In genomic region chr14:67232066-67232465, GRCh38 we compare ENCODE assay signal across 32 cellular contexts. TPM values are rescaled to one million over a fixed set of nuclear protein-coding genes. Genes with fewer than 3 reads are reported as not detected.
DNase-seq lines count a peak whose midpoint lies in the region; ATAC-seq, FAIRE-seq and TF ChIP-seq lines count a peak whose summit lies in the region.
"Had no signal": no experiment of that assay in that cellular context is flagged by ENCODE, and none has a peak within 500 bp of the region (broad histone marks: within the 10 kb centered on the region; RNA-seq: fewer than 3 reads in every experiment).

No MANE protein-coding gene starts in this region.

- peak overlapping the region in 2 of 3 experiments; percentile 8 to 11 for H3K27ac Mint-ChIP-seq in nephron
- H3K27ac Mint-ChIP-seq: activated naive CD8-positive, alpha-beta T cell; CD8-positive, alpha-beta T cell; H9 had no signal

- intact Hi-C loops in GM12878 (cut with micrococcal nuclease; ENCODE audit: unreplicated experiment) = no loop called here

- FAIRE-seq in GM12878 (lab: Jason Lieb, UNC) = peak; percentile 35
- FAIRE-seq: A204.1, bronchial epithelial cell, colon, RCC 7860 had no signal

- H3K79me2 ChIP-seq in SK-N-SH (ENCODE audit: insufficient read depth) (no peaks in the 10 kb centered on the region), GM12878 (ENCODE audit: control insufficient read depth, insufficient read depth, low read length) (no peaks in the 10 kb centered on the region)

- H3K4me3 ChIP-seq in SK-N-SH (ENCODE audit: low read depth in 2 of 2, low read length in 1 of 2) (no peak overlapping the region), GM12878 (no peak overlapping the region)
- H3K4me3 ChIP-seq: psoas muscle, sigmoid colon, SK-N-MC, testis had no signal

- TF ChIP-seq POLR2A in GM12878 (IDR thresholded peaks at IDR 0.05; ENCODE audit: low read depth, low read length) (no peak), erythroblast (IDR thresholded peaks at IDR 0.05; ENCODE audit: low read length) (no peak)

- peaks cover 0 to 13% of the 10 kb centered on the region in 2 experiments; a peak in 2 of 4 replicates for H3K4me1 ChIP-seq in SK-N-SH (ENCODE audit: control insufficient read depth in 1 of 2, insufficient read depth in 2 of 2, low read depth in 1 of 2, low read length in 1 of 2)
- no peaks in the 10 kb centered on the region for H3K4me1 ChIP-seq in GM12878 (ENCODE audit: control insufficient read depth, insufficient read depth, low read length)
- H3K4me1 ChIP-seq: psoas muscle, sigmoid colon, testis had no signal

- peak overlapping the region in 1 of 2 experiments; percentile 64; a peak in 2 of 4 replicates for H3K27ac ChIP-seq in SK-N-SH (ENCODE audit: low read depth in 2 of 2, low read length in 1 of 2)
- no peak overlapping the region for H3K27ac ChIP-seq in GM12878 (ENCODE audit: control insufficient read depth, insufficient read depth)
- H3K27ac ChIP-seq: epithelial cell of prostate, psoas muscle, SK-N-MC, testis had no signal

- H3K4me1 Mint-ChIP-seq in nephron = peaks cover 16% of the 10 kb centered on the region
- H3K4me1 Mint-ChIP-seq: H9 had no signal

- TF ChIP-seq RAD21 in SK-N-SH (IDR thresholded peaks at IDR 0.05; ENCODE audit: low read length) = no peak
- TF ChIP-seq RAD21 in GM12878 (IDR thresholded peaks at IDR 0.05; ENCODE audit: insufficient read depth, low read depth, low read length) = no peak

- no peak overlapping the region for H3K4me2 ChIP-seq in SK-N-SH
- H3K4me2 ChIP-seq in GM12878 (ENCODE audit: control insufficient read depth, insufficient read depth) = no peak overlapping the region

- no peak overlapping the region for H2AFZ ChIP-seq in SK-N-SH (ENCODE audit: low read depth)
- no peak overlapping the region for H2AFZ ChIP-seq in GM12878 (ENCODE audit: control insufficient read depth, low read depth, low read length)

- peak; percentile 34 for DNase-seq in SK-N-SH
- DNase-seq in GM12878 (ENCODE audit: low read depth, low spot score) = no peak
- DNase-seq in erythroblast (lab: John Stamatoyannopoulos, UW) = no peak
- DNase-seq in RPMI8226 = no peak
- DNase-seq in central memory CD4-positive, alpha-beta T cell = no peak
- DNase-seq: activated T-cell treated with anti-CD3 and anti-CD28 coated beads for 4 hours; AML-193; anterior cingulate cortex; CD8-positive, alpha-beta T cell; effector CD4-positive, alpha-beta T cell; H9; head of caudate nucleus; KG1; NCI-H1436 treated with DMSO at 0.1 percent for 48 hours; psoas muscle; sigmoid colon; stimulated activated naive CD4-positive, alpha-beta T cell; testis had no signal

- H3K9ac ChIP-seq in SK-N-SH = no peak overlapping the region
- no peak overlapping the region for H3K9ac ChIP-seq in GM12878 (ENCODE audit: control insufficient read depth, insufficient read depth, low read length)

- TF ChIP-seq EP300 in SK-N-SH (IDR thresholded peaks at IDR 0.05; ENCODE audit: borderline replicate concordance in 1 of 2, low read depth in 1 of 2, low read length in 1 of 2) (no peak), GM12878 (IDR thresholded peaks at IDR 0.05; ENCODE audit: borderline replicate concordance in 1 of 2, control insufficient read depth in 1 of 2, low read depth in 2 of 2, low read length in 2 of 2) (no peak)

- in situ Hi-C loops in GM12878 (cut with MboI) = no loop called here

- no peaks in the 10 kb centered on the region for H3K36me3 Mint-ChIP-seq in nephron (ENCODE audit: low read depth)
- H3K36me3 Mint-ChIP-seq: activated naive CD8-positive, alpha-beta T cell; CD8-positive, alpha-beta T cell had no signal

- peaks cover 4% of the 10 kb centered on the region for H3F3A ChIP-seq in SK-N-SH (replicated peaks; ENCODE audit: insufficient read depth)

- RAD21 ChIA-PET in GM12878 (lab: Charles Lee; ENCODE audit: unreplicated experiment) = no interaction called here

- POLR2A ChIA-PET in SK-N-SH (lab: Yijun Ruan, JAX) = interaction anchor here (1.2 kb wide), 1 partner anchor 9 kb away, joined by 3 read pairs; no protein-coding TSS in a partner anchor
- POLR2A ChIA-PET in GM12878 (lab: Charles Lee) = no interaction called here

- CTCF ChIA-PET in SK-N-SH (lab: Yijun Ruan, JAX) = interaction anchor here (0.7 to 2.8 kb wide), 4 partner anchors 10 to 128 kb away, joined by 3 to 11 read pairs (median 4); partner anchors contain the start of gene ATP6V1D
- CTCF ChIA-PET in GM12878 (lab: Yijun Ruan, JAX) = interaction anchor here (0.9 to 1.2 kb wide), 2 partner anchors 17 to 54 kb away, joined by 3 read pairs; no protein-coding TSS in a partner anchor

- H3K9me3 Mint-ChIP-seq in nephron = no peaks in the 10 kb centered on the region
- H3K9me3 Mint-ChIP-seq: CD8-positive, alpha-beta T cell; H9 had no signal

- 100% methylated on average over 2 of the region's 2 CpGs for WGBS in SK-N-SH (ENCODE audit: low lambda C conversion rate)
- whole genome bisulfite sequencing in GM12878 (ENCODE audit: insufficient coverage, insufficient replicate concordance, low lambda C conversion rate, missing lambda C conversion rate) = 65% methylated on average over 2 of the region's 2 CpGs

- no peaks in the 10 kb centered on the region for H3K9me2 ChIP-seq in SK-N-SH

- H4K20me1 ChIP-seq in SK-N-SH (ENCODE audit: insufficient read depth) = no peaks in the 10 kb centered on the region
- H4K20me1 ChIP-seq in GM12878 (ENCODE audit: control insufficient read depth, insufficient read depth) = no peaks in the 10 kb centered on the region

- ATAC-seq in SK-N-SH treated with all-trans-retinoic acid at 6 μM for 48 hours (no peak), GM12878 (no peak), esophagus mucosa (no peak)
- ATAC-seq: CD8-positive, alpha-beta T cell; psoas muscle had no signal

- no peak for TF ChIP-seq CTCF in SK-N-SH (IDR thresholded peaks at IDR 0.05)
- no peak for TF ChIP-seq CTCF in GM12878 (IDR thresholded peaks at IDR 0.05 in 2 of 3, conservative IDR thresholded peaks at IDR 0.05 in 1 of 3; ENCODE audit: control insufficient read depth in 2 of 3, extremely low read depth in 1 of 3, insufficient read depth in 1 of 3, low read depth in 3 of 3, low read length in 3 of 3)
- TF ChIP-seq CTCF in nephron (IDR thresholded peaks at IDR 0.05; ENCODE audit: unreplicated experiment in 3 of 3) = no peak

- no peak overlapping the region for H3K4me3 Mint-ChIP-seq in nephron
- H3K4me3 Mint-ChIP-seq: activated naive CD8-positive, alpha-beta T cell; CD8-positive, alpha-beta T cell; H9 had no signal

- H3K9me3 ChIP-seq in SK-N-SH (no peaks in the 10 kb centered on the region), GM12878 (replicated peaks; ENCODE audit: control insufficient read depth, insufficient read depth, low read length) (no peaks in the 10 kb centered on the region)
- H3K9me3 ChIP-seq: psoas muscle, sigmoid colon, testis had no signal

- H3K27me3 ChIP-seq in SK-N-SH (ENCODE audit: insufficient read depth) = no peaks in the 10 kb centered on the region
- no peaks in the 10 kb centered on the region for H3K27me3 ChIP-seq in GM12878 (replicated peaks in 1 of 2; ENCODE audit: control insufficient read depth in 2 of 2, insufficient read depth in 2 of 2, low read length in 1 of 2)
- H3K27me3 ChIP-seq: sigmoid colon, testis had no signal

- H3K27me3 Mint-ChIP-seq in nephron (ENCODE audit: low read depth) = no peaks in the 10 kb centered on the region
- H3K27me3 Mint-ChIP-seq: activated naive CD8-positive, alpha-beta T cell had no signal

- SMC1A ChIA-PET in GM12878 (lab: Charles Lee; ENCODE audit: uncharacterized antibody, unreplicated experiment) = no interaction called here

- BruUV-seq in GM12878 (replicated peaks; lab: Mats Ljungman, UMichigan) = no TSS peak

- no peaks in the 10 kb centered on the region for H3K36me3 ChIP-seq in SK-N-SH (replicated peaks in 1 of 2; ENCODE audit: control insufficient read depth in 1 of 2, insufficient read depth in 2 of 2, low read length in 1 of 2)
- H3K36me3 ChIP-seq in GM12878 (ENCODE audit: control insufficient read depth in 2 of 2, insufficient read depth in 2 of 2, low read length in 1 of 2) = no peaks in the 10 kb centered on the region
- H3K36me3 ChIP-seq: sigmoid colon had no signal

RNA-seq across cellular contexts. Expression of gene PALS1, which starts 9.2 kb away (rescaled TPM):
- 8.0 and 11.5 TPM in 2 replicates for polyA plus RNA-seq in SK-N-SH (2012; rRNA removed)
- 13.3 and 14.5 TPM in 2 replicates for polyA plus RNA-seq in SK-N-SH (2012; cell fraction: cytosol; rRNA removed)
- polyA plus RNA-seq in SK-N-SH (2012; cell fraction: nucleus; rRNA removed) = 6.6 and 15.7 TPM in 2 replicates
- 28.3 and 32.2 TPM in 2 replicates for total RNA-seq in GM12878 (2013; cell fraction: nucleolus; rRNA removed)
- total RNA-seq in GM12878 (2014; rRNA removed) = 6.1 and 6.7 TPM in 2 replicates
- total RNA-seq in GM12878 (2014; rRNA removed; fragmentation: Illumina TruSeq; extraction: Trizol) = 8.9 and 9.7 TPM in 2 replicates
- 8.9 and 10.9 TPM in 2 replicates for total RNA-seq in GM12878 (2021)
- polyA plus RNA-seq in GM12878 (2011; ENCODE audit: low read depth) = 4.1 TPM
- polyA plus RNA-seq in GM12878 (2011; rRNA removed) = 10.1 and 14.8 TPM in 2 replicates
- 3.4 and 4.6 TPM in 2 replicates for polyA plus RNA-seq in GM12878 (2011; cell fraction: cytosol; rRNA removed)
- 5.5 and 6.8 TPM in 2 replicates for polyA plus RNA-seq in GM12878 (2011; cell fraction: nucleus; rRNA removed)
- polyA plus RNA-seq in GM12878 (2012) = 5.6 and 6.6 TPM in 2 replicates
- 9.2 and 10.7 TPM in 2 replicates for polyA plus RNA-seq in GM12878 (2014; fragmentation: Illumina TruSeq; extraction: Trizol)
- 1 to 10 TPM; 4.2 to 4.5 TPM for polyA plus RNA-seq in GM12878 (2014; fragmentation: Nextera tagmentation; extraction: Ambion mirVana)
- polyA plus RNA-seq in GM12878 (2014; rRNA removed) = 6.5 and 6.9 TPM in 2 replicates
- polyA plus RNA-seq in GM12878 (2016; fragmentation: Nextera tagmentation; extraction: Ambion mirVana) = 1 to 10 TPM; 6.2 to 6.3 TPM
- 9.2 and 15.4 TPM in 2 replicates for polyA minus RNA-seq in GM12878 (2011; rRNA and poly(A)+ RNA removed)
- polyA minus RNA-seq in GM12878 (2011; cell fraction: cytosol; rRNA and poly(A)+ RNA removed) = 4.4 and 5.2 TPM in 2 replicates
- polyA minus RNA-seq in GM12878 (2011; cell fraction: nucleus; rRNA and poly(A)+ RNA removed) = 10.3 and 14.4 TPM in 2 replicates
- total RNA-seq in esophagus mucosa = 21.6 TPM

RNA-seq across cellular contexts. Expression of gene GARIN2, which starts 42.8 kb away (rescaled TPM):
- 0.05 and 0.13 TPM in 2 replicates for polyA plus RNA-seq in SK-N-SH (2012; rRNA removed)
- 0.03 TPM in 1 of 2 replicates, not detected in the other for polyA plus RNA-seq in SK-N-SH (2012; cell fraction: cytosol; rRNA removed)
- 0.12 and 0.13 TPM in 2 replicates for polyA plus RNA-seq in SK-N-SH (2012; cell fraction: nucleus; rRNA removed)
- total RNA-seq in GM12878 (2013; cell fraction: nucleolus; rRNA removed) = 0.46 and 1.2 TPM in 2 replicates
- total RNA-seq in GM12878 (2014; rRNA removed) = 0.16 and 0.28 TPM in 2 replicates
- 0.13 TPM in 1 of 2 replicates, not detected in the other for total RNA-seq in GM12878 (2014; rRNA removed; fragmentation: Illumina TruSeq; extraction: Trizol)
- total RNA-seq in GM12878 (2021) = not detected in 2 replicates
- polyA plus RNA-seq in GM12878 (2011; ENCODE audit: low read depth) = not detected
- 0.35 and 0.56 TPM in 2 replicates for polyA plus RNA-seq in GM12878 (2011; rRNA removed)
- 0.08 and 0.19 TPM in 2 replicates for polyA plus RNA-seq in GM12878 (2011; cell fraction: cytosol; rRNA removed)
- 0.78 and 0.85 TPM in 2 replicates for polyA plus RNA-seq in GM12878 (2011; cell fraction: nucleus; rRNA removed)
- 0.14 and 0.20 TPM in 2 replicates for polyA plus RNA-seq in GM12878 (2012)
- polyA plus RNA-seq in GM12878 (2014; fragmentation: Illumina TruSeq; extraction: Trizol) = 0.35 TPM in 1 of 2 replicates, not detected in the other
- under 1 TPM; 0.03 to 0.04 TPM for polyA plus RNA-seq in GM12878 (2014; fragmentation: Nextera tagmentation; extraction: Ambion mirVana)
- polyA plus RNA-seq in GM12878 (2014; rRNA removed) = 0.12 TPM in 1 of 2 replicates, not detected in the other
- under 1 TPM; 0.23 to 0.26 TPM for polyA plus RNA-seq in GM12878 (2016; fragmentation: Nextera tagmentation; extraction: Ambion mirVana)
- 0.29 and 0.62 TPM in 2 replicates for polyA minus RNA-seq in GM12878 (2011; rRNA and poly(A)+ RNA removed)
- polyA minus RNA-seq in GM12878 (2011; cell fraction: cytosol; rRNA and poly(A)+ RNA removed) = not detected in 2 replicates
- polyA minus RNA-seq in GM12878 (2011; cell fraction: nucleus; rRNA and poly(A)+ RNA removed) = 0.36 and 2.0 TPM in 2 replicates
- not detected for total RNA-seq in esophagus mucosa
- total RNA-seq: bronchial epithelial cell; CD8-positive, alpha-beta T cell; G401; H9; HT1080; lung microvascular endothelial cell; NCI-H460; psoas muscle; sigmoid colon had no signal
- polyA plus RNA-seq: psoas muscle had no signal
